In genomic region chr2:150681120-150681796, GRCh38 we compare ENCODE assay signal across 11 cellular contexts.
A peak's percentile ranks its signal among the peaks of the same experiment; 100 is the strongest.
DNase-seq lines count a peak whose midpoint lies in the region; ATAC-seq and TF ChIP-seq lines count a peak whose summit lies in the region.
"Had no signal": no experiment of that assay in that cellular context is flagged by ENCODE, and none has a peak within 500 bp of the region (broad histone marks: within the 10 kb centered on the region; RNA-seq: fewer than 3 reads in every experiment).

No MANE protein-coding gene starts in this region.

- no peak overlapping the region for H3K4me3 ChIP-seq in choroid plexus epithelial cell (ENCODE audit: low read depth, low read length)

- TF ChIP-seq CTCF in choroid plexus epithelial cell (conservative IDR thresholded peaks at IDR 0.05; ENCODE audit: low read depth, low read length) (no peak), omental fat pad (IDR thresholded peaks at IDR 0.05) (no peak)

- peak; percentile 70 for ATAC-seq in omental fat pad (ENCODE audit: low FRiP score)
- ATAC-seq in GM19397 (IDR thresholded peaks at IDR 0.05; ENCODE audit: unreplicated experiment) = no peak
- ATAC-seq in GM21526 (IDR thresholded peaks at IDR 0.05; ENCODE audit: low FRiP score, unreplicated experiment) = no peak
- ATAC-seq in HG02798 (IDR thresholded peaks at IDR 0.05; ENCODE audit: poor library complexity, unreplicated experiment) = no peak

- DNase-seq in ELR (ENCODE audit: low read depth) = peak; percentile 97
- DNase-seq in NOMO-1 (lab: John Stamatoyannopoulos, UW; ENCODE audit: unreplicated experiment in 2 of 2) = peak; percentile 0 to 47
- DNase-seq in choroid plexus epithelial cell (ENCODE audit: low read depth) = peak; percentile 97
- DNase-seq in omental fat pad (ENCODE audit: low spot score) = no peak
- DNase-seq in stimulated activated naive CD4-positive, alpha-beta T cell (lab: John Stamatoyannopoulos, UW) = no peak
- DNase-seq: activated CD4-positive, alpha-beta T cell treated with anti-CD3 and anti-CD28 coated beads for 4 hours; DND-41; hippocampal formation had no signal

Comparison
In these comparisons a context has a peak if more than half of its experiments do, and no peak if none do; other contexts are left out.
1. DNase-seq: peak in ELR (single experiment), NOMO-1 (2 of 2) and choroid plexus epithelial cell (single experiment); none in omental fat pad (single experiment) and stimulated activated naive CD4-positive, alpha-beta T cell (0 of 6).